8 cellular contexts compared by ENCODE assay signal in genomic region chr17:82985973-82986372, GRCh38.
DNase-seq lines count a peak whose midpoint lies in the region; ATAC-seq and TF ChIP-seq lines count a peak whose summit lies in the region.

No MANE protein-coding gene starts in this region.

- no peak overlapping the region for H3K4me2 ChIP-seq in parathyroid adenoma (ENCODE audit: low read length)

- peaks cover 7% of the 10 kb centered on the region for H3K4me1 ChIP-seq in parathyroid adenoma

- H3K27me3 ChIP-seq in parathyroid adenoma (ENCODE audit: control insufficient read depth, insufficient read depth, low read length): no peaks in the 10 kb centered on the region

- no peak overlapping the region for H3K4me3 ChIP-seq in parathyroid adenoma (ENCODE audit: low read depth, low read length)

- no peaks in the 10 kb centered on the region for H3K79me2 ChIP-seq in parathyroid adenoma

- DNase-seq in GDM1 (lab: John Stamatoyannopoulos, UW): peak; percentile 72
- DNase-seq in activated CD4-positive, CD25-positive, alpha-beta regulatory T cell treated with anti-CD3 and anti-CD28 coated beads, Interleukin-2, amount 50 U/mL, for 72 hours: peak; percentile 45
- DNase-seq in dermis microvascular lymphatic vessel endothelial cell (ENCODE audit: low read depth in 2 of 2): peak; percentile 29 to 67
- no peak for DNase-seq in NCI-H2107 (lab: John Stamatoyannopoulos, UW)

- no peak overlapping the region for H3K27ac ChIP-seq in parathyroid adenoma

- H3K9ac ChIP-seq in parathyroid adenoma: no peak overlapping the region

- H3K9me3 ChIP-seq in parathyroid adenoma (ENCODE audit: control insufficient read depth, low read length): no peaks in the 10 kb centered on the region

- H2AFZ ChIP-seq in parathyroid adenoma: peak overlapping the region; percentile 63

- H3K36me3 ChIP-seq in parathyroid adenoma (ENCODE audit: control insufficient read depth, insufficient read depth, low read length): no peaks in the 10 kb centered on the region

- TF ChIP-seq CTCF in parathyroid adenoma (IDR thresholded peaks at IDR 0.05): no peak

- ATAC-seq in GM19467 (IDR thresholded peaks at IDR 0.05; ENCODE audit: unreplicated experiment): no peak
- no peak for ATAC-seq in GM21576 (IDR thresholded peaks at IDR 0.05; ENCODE audit: unreplicated experiment)
- no peak for ATAC-seq in GM21526 (IDR thresholded peaks at IDR 0.05; ENCODE audit: low FRiP score, unreplicated experiment)
